ENCODE assay signal across 12 cellular contexts in genomic region chr12:124240493-124240892, GRCh38. TPM values are rescaled to one million over a fixed set of nuclear protein-coding genes. Genes with fewer than 3 reads are reported as not detected.
DNase-seq lines count a peak whose midpoint lies in the region; ATAC-seq, FAIRE-seq and TF ChIP-seq lines count a peak whose summit lies in the region.
"Had no signal": no experiment of that assay in that cellular context is flagged by ENCODE, and none has a peak within 500 bp of the region (broad histone marks: within the 10 kb centered on the region; RNA-seq: fewer than 3 reads in every experiment).

No MANE protein-coding gene starts in this region.

- TF ChIP-seq RAD21 in K562 (CRISPR knock-in tag; conservative IDR thresholded peaks at IDR 0.05 in 1 of 2, IDR thresholded peaks at IDR 0.05 in 1 of 2): no peak

- H3K79me2 ChIP-seq in K562 (ENCODE audit: control insufficient read depth, insufficient read depth, low read length): no peaks in the 10 kb centered on the region

- H3K4me3 Mint-ChIP-seq in MCF 10A (ENCODE audit: unreplicated experiment): no peak overlapping the region
- H3K4me3 Mint-ChIP-seq in stimulated activated memory B cell treated with anti-CD40 and anti-IgM and Interleukin-4, amounts not matched to agents 10 μg/mL and 1 μg/mL and 100 μg/mL, for 72 hours: no peak overlapping the region
- H3K4me3 Mint-ChIP-seq: CD4-positive, CD25-positive, alpha-beta regulatory T cell; T-helper 2 cell treated with Interferon-gamma antibody and Interleukin-4, amounts not matched to agents 5 μg/mL and 100 μg/mL, for 36 hours had no signal

- peak; percentile 100 for ATAC-seq in K562
- ATAC-seq in stimulated activated memory B cell treated with anti-CD40 and anti-IgM and Interleukin-4, amounts not matched to agents 10 μg/mL and 1 μg/mL and 100 μg/mL, for 72 hours: peak; percentile 51
- ATAC-seq in left ventricle myocardium superior: no peak

- no peaks in the 10 kb centered on the region for H3K4me1 ChIP-seq in breast epithelium
- peaks cover 2 to 3% of the 10 kb centered on the region in 2 experiments; a peak in 2 of 5 replicates for H3K4me1 ChIP-seq in K562 (replicated peaks in 1 of 2; ENCODE audit: control insufficient read depth in 2 of 2, insufficient read depth in 2 of 2, low read length in 2 of 2)
- H3K4me1 ChIP-seq: testis had no signal

- H3K9me1 ChIP-seq in K562 (ENCODE audit: control insufficient read depth, insufficient read depth, low read length): no peaks in the 10 kb centered on the region

- POLR2A ChIA-PET in MCF 10A (lab: Yijun Ruan, JAX): no interaction called here
- POLR2A ChIA-PET in K562 (lab: Yijun Ruan, JAX): interaction anchor here (0.6 kb wide), 2 partner anchors 11 to 19 kb away, joined by 3 read pairs; no protein-coding TSS in a partner anchor

- TF ChIP-seq CTCF in MCF 10A (IDR thresholded peaks at IDR 0.05; ENCODE audit: unreplicated experiment) (no peak), breast epithelium (IDR thresholded peaks at IDR 0.05) (no peak), K562 (IDR thresholded peaks at IDR 0.05 in 2 of 3, conservative IDR thresholded peaks at IDR 0.05 in 1 of 3; ENCODE audit: insufficient read depth in 2 of 3, low read depth in 1 of 3, low read length in 3 of 3) (no peak)

- H3K27me3 Mint-ChIP-seq in MCF 10A (ENCODE audit: insufficient read depth, unreplicated experiment): peaks cover 11% of the 10 kb centered on the region
- H3K27me3 Mint-ChIP-seq in stimulated activated memory B cell treated with anti-CD40 and anti-IgM and Interleukin-4, amounts not matched to agents 10 μg/mL and 1 μg/mL and 100 μg/mL, for 72 hours: peaks cover 24% of the 10 kb centered on the region

- H3K4me2 ChIP-seq in K562 (ENCODE audit: insufficient read depth, low read length): 0 out of 2 replicates have a peak overlapping the region, but pooled peaks have one; percentile 6

- peaks cover 9% of the 10 kb centered on the region for H3K9me3 Mint-ChIP-seq in MCF 10A (ENCODE audit: unreplicated experiment)
- peaks cover 2% of the 10 kb centered on the region for H3K9me3 Mint-ChIP-seq in stimulated activated memory B cell treated with anti-CD40 and anti-IgM and Interleukin-4, amounts not matched to agents 10 μg/mL and 1 μg/mL and 100 μg/mL, for 72 hours
- H3K9me3 Mint-ChIP-seq: T-helper 2 cell treated with Interferon-gamma antibody and Interleukin-4, amounts not matched to agents 5 μg/mL and 100 μg/mL, for 36 hours had no signal

- WGBS in K562 (ENCODE audit: insufficient coverage, low coverage, missing lambda C conversion rate): 27% methylated on average over 1 of the region's 1 CpG

- DNase-seq in MCF 10A (ENCODE audit: unreplicated experiment) (peak; percentile 1), breast epithelium (ENCODE audit: low spot score in 2 of 2) (no peak), NAMALWA (ENCODE audit: low spot score) (peak; percentile 73), K562 (ENCODE audit: extremely low read depth in 1 of 4, low spot score in 3 of 4) (peak; percentile 62 to 90 (median 86)), left ventricle myocardium superior (no peak), anterior cingulate cortex (lab: John Stamatoyannopoulos, UW) (no peak)
- DNase-seq in activated CD4-positive, alpha-beta T cell treated with anti-CD3 and anti-CD28 coated beads for 1 hour: no peak
- DNase-seq: activated naive CD4-positive, alpha-beta T cell treated with anti-CD3 and anti-CD28 coated beads, Interleukin-2, amount 50 U/mL, for 16 hours; testis had no signal

- in situ Hi-C loops in K562 (cut with MboI): no loop called here

- no peaks in the 10 kb centered on the region for H3K9me3 ChIP-seq in breast epithelium
- no peaks in the 10 kb centered on the region; the same call in 1 of the 2 replicates for H3K9me3 ChIP-seq in K562 (replicated peaks; ENCODE audit: control insufficient read depth, insufficient read depth, low read depth, low read length)
- H3K9me3 ChIP-seq: testis had no signal

- H2AFZ ChIP-seq in K562 (ENCODE audit: low read depth, low read length): peak overlapping the region; percentile 87

- CTCF ChIA-PET in MCF 10A (lab: Yijun Ruan, JAX): interaction anchor here (0.6 kb wide), 1 partner anchor 208 kb away, joined by 4 read pairs; no protein-coding TSS in a partner anchor
- CTCF ChIA-PET in K562 (lab: Yijun Ruan, JAX; ENCODE audit: low intra/inter-chr PET ratio): no interaction called here

- no peak for TF ChIP-seq EP300 in K562 (IDR thresholded peaks at IDR 0.05; ENCODE audit: low read length)

- H3K36me3 ChIP-seq in breast epithelium (no peaks in the 10 kb centered on the region), K562 (ENCODE audit: control insufficient read depth, insufficient read depth, low read length) (no peaks in the 10 kb centered on the region)

- peak; percentile 97 for FAIRE-seq in K562 (lab: Jason Lieb, UNC)

- no peak overlapping the region for H3K27ac Mint-ChIP-seq in MCF 10A (ENCODE audit: low read depth, unreplicated experiment)
- H3K27ac Mint-ChIP-seq in stimulated activated memory B cell treated with anti-CD40 and anti-IgM and Interleukin-4, amounts not matched to agents 10 μg/mL and 1 μg/mL and 100 μg/mL, for 72 hours: no peak overlapping the region
- H3K27ac Mint-ChIP-seq: T-helper 2 cell treated with Interferon-gamma antibody and Interleukin-4, amounts not matched to agents 5 μg/mL and 100 μg/mL, for 36 hours had no signal

- H3K36me3 Mint-ChIP-seq in MCF 10A (ENCODE audit: insufficient read depth, unreplicated experiment): no peaks in the 10 kb centered on the region
- no peaks in the 10 kb centered on the region for H3K36me3 Mint-ChIP-seq in stimulated activated memory B cell treated with anti-CD40 and anti-IgM and Interleukin-4, amounts not matched to agents 10 μg/mL and 1 μg/mL and 100 μg/mL, for 72 hours
- H3K36me3 Mint-ChIP-seq: CD4-positive, CD25-positive, alpha-beta regulatory T cell had no signal

- no peaks in the 10 kb centered on the region for H4K20me1 ChIP-seq in K562 (replicated peaks; ENCODE audit: control insufficient read depth, insufficient read depth, low read length)

- BruUV-seq in MCF 10A (replicated peaks; lab: Mats Ljungman, UMichigan): no TSS peak
- no TSS peak for BruUV-seq in K562 (replicated peaks; lab: Mats Ljungman, UMichigan)

- TF ChIP-seq POLR2A in breast epithelium (IDR thresholded peaks at IDR 0.05): no peak
- TF ChIP-seq POLR2A in K562 (conservative IDR thresholded peaks at IDR 0.05): no peak

- no peak overlapping the region for H3K27ac ChIP-seq in breast epithelium
- H3K27ac ChIP-seq in K562 (ENCODE audit: extremely low read depth, low read depth, low read length): no peak overlapping the region
- H3K27ac ChIP-seq: testis had no signal

- no peaks in the 10 kb centered on the region for H3K4me1 Mint-ChIP-seq in MCF 10A (ENCODE audit: insufficient read depth, unreplicated experiment)
- H3K4me1 Mint-ChIP-seq in stimulated activated memory B cell treated with anti-CD40 and anti-IgM and Interleukin-4, amounts not matched to agents 10 μg/mL and 1 μg/mL and 100 μg/mL, for 72 hours: no peaks in the 10 kb centered on the region
- H3K4me1 Mint-ChIP-seq: CD4-positive, CD25-positive, alpha-beta regulatory T cell had no signal

- intact Hi-C loops in MCF 10A (cut with micrococcal nuclease) (no loop called here), breast epithelium (cut with DNase I; ENCODE audit: low total_unique reads) (no loop called here), K562 (cut with micrococcal nuclease) (no loop called here), left ventricle myocardium superior (cut with micrococcal nuclease) (no loop called here)

- no peak overlapping the region for H3K9ac ChIP-seq in K562 (ENCODE audit: insufficient read depth in 1 of 2, low read depth in 2 of 2, low read length in 2 of 2)

- H3K4me3 ChIP-seq in breast epithelium (no peak overlapping the region), K562 (no peak overlapping the region)
- H3K4me3 ChIP-seq: testis had no signal

- H3K27me3 ChIP-seq in breast epithelium: no peaks in the 10 kb centered on the region
- H3K27me3 ChIP-seq in K562 (ENCODE audit: control insufficient read depth in 2 of 2, insufficient read depth in 2 of 2, low read length in 2 of 2): peaks cover 7 to 32% of the 10 kb centered on the region in 2 experiments; a peak in 3 of 5 replicates
- H3K27me3 ChIP-seq: testis had no signal

TF ChIP-seq in K562, 482 proteins besides CTCF, POLR2A, EP300 and RAD21 (continues in another document):
- TF ChIP-seq TCF15 (CRISPR knock-in tag; IDR thresholded peaks at IDR 0.05) (no peak), GTF2E2 (tag; IDR thresholded peaks at IDR 0.05) (no peak), KLF10 (CRISPR knock-in tag; IDR thresholded peaks at IDR 0.05) (no peak)

RNA-seq across cellular contexts. Expression of gene RFLNA, which starts 54.4 kb away (rescaled TPM):
- total RNA-seq in MCF 10A (2022): not detected in 2 replicates
- 10 to 100 TPM in 1 of 3 donors, 1 to 10 TPM in 1, not detected in 1; 1.3 to 11.4 TPM for total RNA-seq in breast epithelium
- total RNA-seq in K562 (2011; cell fraction: chromatin; rRNA removed; ENCODE audit: low replicate concordance): not detected in 2 replicates
- total RNA-seq in K562 (2011; cell fraction: nucleolus; rRNA removed): not detected in 2 replicates
- not detected in 2 replicates for total RNA-seq in K562 (2011; cell fraction: nucleoplasm; rRNA removed)
- not detected in 2 replicates for total RNA-seq in K562 (2014; rRNA removed)
- total RNA-seq in K562 (2014; rRNA removed; fragmentation: Illumina TruSeq; extraction: Trizol): not detected in 2 replicates
- total RNA-seq in K562 (2015; rRNA removed; fragmentation: Illumina TruSeq; extraction: Trizol): not detected in 2 replicates
- total RNA-seq in K562 (2021): not detected in 2 replicates
- not detected in 2 replicates for polyA plus RNA-seq in K562 (2011; rRNA removed)
- not detected in 2 replicates for polyA plus RNA-seq in K562 (2011; cell fraction: cytosol; rRNA removed)
- not detected in 2 replicates for polyA plus RNA-seq in K562 (2011; cell fraction: nucleus; rRNA removed)
- not detected in 2 replicates for polyA plus RNA-seq in K562 (2012)
- not detected in 2 replicates for polyA plus RNA-seq in K562 (2014; fragmentation: Illumina TruSeq; extraction: Trizol)
- polyA plus RNA-seq in K562 (2014; fragmentation: Nextera tagmentation; extraction: Ambion mirVana): not detected
- polyA plus RNA-seq in K562 (2014; rRNA removed): not detected in 2 replicates
- polyA minus RNA-seq in K562 (2011; rRNA and poly(A)+ RNA removed): not detected in 2 replicates
- not detected in 2 replicates for polyA minus RNA-seq in K562 (2011; cell fraction: cytosol; rRNA and poly(A)+ RNA removed)
- polyA minus RNA-seq in K562 (2011; cell fraction: nucleus; rRNA and poly(A)+ RNA removed): not detected in 2 replicates
- 0.10 TPM for total RNA-seq in left ventricle myocardium superior
- total RNA-seq: CD4-positive, CD25-positive, alpha-beta regulatory T cell had no signal
- polyA plus RNA-seq: CD4-positive, CD25-positive, alpha-beta regulatory T cell had no signal

Comparison
In these comparisons a context has a peak if more than half of its experiments do, and no peak if none do; other contexts are left out.
1. DNase-seq: peak in MCF 10A (single experiment), NAMALWA (single experiment) and K562 (4 of 4); none in breast epithelium (0 of 2), activated CD4-positive, alpha-beta T cell treated with anti-CD3 and anti-CD28 coated beads for 1 hour (single experiment), left ventricle myocardium superior (single experiment) and anterior cingulate cortex (0 of 58).